ENCODE assay signal across 8 cellular contexts in genomic region chr5:151327585-151327984, GRCh38. TPM values are rescaled to one million over a fixed set of nuclear protein-coding genes. Genes with fewer than 3 reads are reported as not detected.
"Had no signal": no experiment of that assay in that cellular context is flagged by ENCODE, and none has a peak within 500 bp of the region (broad histone marks: within the 10 kb centered on the region; RNA-seq: fewer than 3 reads in every experiment).

No MANE protein-coding gene starts in this region.

- ATAC-seq: GM12878 had no signal

- DNase-seq: GDM1, GF-D8 had no signal

- FAIRE-seq: G401.6, GM12878, GM12891, GM12892, GM18507, GM19239 had no signal

- H3K4me3 ChIP-seq: GM12878 had no signal

RNA-seq across cellular contexts. Expression of gene SLC36A2, which starts 19.8 kb away (rescaled TPM):
- total RNA-seq: GM12878 had no signal
- polyA plus RNA-seq: GM12878 had no signal

RNA-seq across cellular contexts. Expression of gene SLC36A3, which starts 24.0 kb away (rescaled TPM):
- total RNA-seq: GM12878 had no signal
